8 cellular contexts compared by ENCODE assay signal in genomic region chr12:76223869-76224268, GRCh38.
"Had no signal": no experiment of that assay in that cellular context is flagged by ENCODE, and none has a peak within 500 bp of the region (broad histone marks: within the 10 kb centered on the region; RNA-seq: fewer than 3 reads in every experiment).

No MANE protein-coding gene starts in this region.

- ATAC-seq: HCT116, HepG2 had no signal

- FAIRE-seq: HepG2 had no signal

- H3K9me3 ChIP-seq: HAP-1 had no signal

- H2AFZ ChIP-seq: GM23248 had no signal

- H3K36me3 ChIP-seq: HAP-1 had no signal

- DNase-seq: GM23248, GOT3, H7, HFFc6 had no signal

- H3K4me3 ChIP-seq: GM23248, HAP-1 had no signal

- H3K9ac ChIP-seq: GM23248 had no signal

- H3K27ac ChIP-seq: GM23248, HL-60 had no signal
